ENCODE assay signal across 29 cellular contexts in the genomic region with DNA sequence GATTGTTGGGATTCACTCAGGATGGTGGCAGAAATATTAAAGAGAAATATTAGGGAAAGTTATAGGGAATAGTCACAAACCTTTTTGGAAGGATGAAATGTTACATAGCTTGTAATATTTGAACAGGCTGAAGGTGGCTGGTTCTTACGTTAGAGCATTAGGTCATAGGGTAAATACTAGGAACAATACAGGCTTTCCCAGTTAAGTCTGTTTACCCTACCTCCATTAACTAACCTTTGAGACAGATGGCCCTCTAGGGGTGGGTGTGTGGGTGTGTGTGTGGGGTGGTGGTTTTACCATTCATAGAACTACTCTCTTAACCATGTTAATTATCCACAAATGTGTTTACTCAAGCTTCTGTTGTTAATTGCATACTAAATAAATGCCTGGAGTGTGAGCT.
DNase-seq lines count a peak whose midpoint lies in the region; TF ChIP-seq lines count a peak whose summit lies in the region.
"Had no signal": no experiment of that assay in that cellular context is flagged by ENCODE, and none has a peak within 500 bp of the region (broad histone marks: within the 10 kb centered on the region; RNA-seq: fewer than 3 reads in every experiment).

No MANE protein-coding gene starts in this region.

- no peaks in the 10 kb centered on the region; the same call in 1 of the 2 replicates for H3K9me3 ChIP-seq in HUES48 (ENCODE audit: control insufficient read depth, insufficient read depth, low read length)
- no peaks in the 10 kb centered on the region for H3K9me3 ChIP-seq in hepatocyte (ENCODE audit: low read depth)
- H3K9me3 ChIP-seq: ovary had no signal

- no peak overlapping the region for H3K9ac ChIP-seq in HUES48 (ENCODE audit: low read depth, low read length)

- H3K4me1 ChIP-seq in HUES48 (ENCODE audit: control insufficient read depth, insufficient read depth, low read length) (no peaks in the 10 kb centered on the region), hepatocyte (ENCODE audit: insufficient read depth) (peaks cover 7% of the 10 kb centered on the region)
- H3K4me1 ChIP-seq: heart right ventricle, right atrium auricular region, spleen, upper lobe of right lung had no signal

- no peaks in the 10 kb centered on the region for H3K27me3 ChIP-seq in HUES48 (ENCODE audit: control insufficient read depth, insufficient read depth, low read length)
- no peaks in the 10 kb centered on the region for H3K27me3 ChIP-seq in hepatocyte
- H3K27me3 ChIP-seq: heart right ventricle, MG63, ovary, right atrium auricular region, spleen, upper lobe of right lung had no signal

- H3K9me2 ChIP-seq in hepatocyte (replicated peaks; ENCODE audit: insufficient read depth) = no peaks in the 10 kb centered on the region

- in situ Hi-C loops in KBM-7 (cut with MboI; ENCODE audit: low pct_unique_long_range_greater_than_20kb, low sequenced_read_pairs) = no loop called here

- no peaks in the 10 kb centered on the region for H4K20me1 ChIP-seq in hepatocyte (ENCODE audit: insufficient read depth, poor library complexity, severe bottlenecking)

- no peaks in the 10 kb centered on the region for H3K4me1 Mint-ChIP-seq in activated CD4-positive, alpha-beta T cell treated with anti-CD3 and anti-CD28 coated beads, Interleukin-2, amount 10 ng/mL, durations not matched to agents 24 days and 14 days
- H3K4me1 Mint-ChIP-seq: activated naive CD8-positive, alpha-beta T cell treated with anti-CD3 and anti-CD28 coated beads, Interleukin-2, amount 50 U/mL, for 24 hours; nephron progenitor cell had no signal

- no peak overlapping the region for H2AFZ ChIP-seq in hepatocyte

- no peak overlapping the region for H3K4me2 ChIP-seq in hepatocyte

- 22% methylated on average over 1 of the region's 1 CpG for whole genome bisulfite sequencing in hepatocyte (ENCODE audit: low lambda C conversion rate, missing lambda C conversion rate)

- H3K27ac ChIP-seq in HUES48 (ENCODE audit: low read depth, low read length) (peak overlapping the region; percentile 51), hepatocyte (peak overlapping the region; percentile 64)
- H3K27ac ChIP-seq: C4-2B, heart right ventricle, ovary, right atrium auricular region, spleen, upper lobe of right lung, VCaP had no signal

- DNase-seq in DMS153 treated with DMSO at 0.1 percent for 48 hours (lab: John Stamatoyannopoulos, UW; ENCODE audit: unreplicated experiment) = peak; percentile 18
- DNase-seq in NCI-H510A (lab: John Stamatoyannopoulos, UW) = peak; percentile 45
- DNase-seq in hepatocyte (ENCODE audit: low spot score) = peak; percentile 32
- no peak for DNase-seq in germinal center (ENCODE audit: low spot score)
- no peak for DNase-seq in activated CD4-positive, alpha-beta T cell treated with anti-CD3 and anti-CD28 coated beads, Interleukin-2, amount 10 ng/mL, durations not matched to agents 24 days and 14 days
- DNase-seq in KBM-7 = no peak
- DNase-seq: activated CD4-positive, alpha-beta T cell treated with anti-CD3 and anti-CD28 coated beads for 4 hours; activated CD8-positive, alpha-beta memory T cell treated with anti-CD3 and anti-CD28 coated beads for 24 hours; activated gamma-delta T cell treated with Interleukin-2 at 50 U/mL for 16 hours; activated naive CD8-positive, alpha-beta T cell treated with anti-CD3 and anti-CD28 coated beads, Interleukin-2, amount 50 U/mL, for 24 hours; activated T-cell treated with anti-CD3 and anti-CD28 coated beads, Interleukin-2, amount 50 U/mL, for 1 hour; central memory CD4-positive, alpha-beta T cell; foreskin fibroblast; heart right ventricle; MG63; NCI-H1694; NCI-H2227 treated with DMSO at 0.1 percent for 48 hours; nephron progenitor cell; ovary; PC-3; Right ventricle myocardium superior; spleen; T-helper 9 cell; upper lobe of right lung had no signal

- no peaks in the 10 kb centered on the region for H3K36me3 ChIP-seq in HUES48 (ENCODE audit: control insufficient read depth, insufficient read depth, low read length)
- no peaks in the 10 kb centered on the region for H3K36me3 ChIP-seq in hepatocyte (replicated peaks; ENCODE audit: insufficient read depth, low read depth)
- H3K36me3 ChIP-seq: heart right ventricle, MG63, ovary, right atrium auricular region, spleen, upper lobe of right lung had no signal

- no peak overlapping the region for H3K4me3 Mint-ChIP-seq in activated CD4-positive, alpha-beta T cell treated with anti-CD3 and anti-CD28 coated beads, Interleukin-2, amount 10 ng/mL, durations not matched to agents 24 days and 14 days
- H3K4me3 Mint-ChIP-seq: activated naive CD8-positive, alpha-beta T cell treated with anti-CD3 and anti-CD28 coated beads, Interleukin-2, amount 50 U/mL, for 24 hours; nephron progenitor cell had no signal

- H3K27ac Mint-ChIP-seq in activated CD4-positive, alpha-beta T cell treated with anti-CD3 and anti-CD28 coated beads, Interleukin-2, amount 10 ng/mL, durations not matched to agents 24 days and 14 days = no peak overlapping the region
- H3K27ac Mint-ChIP-seq: activated naive CD8-positive, alpha-beta T cell treated with anti-CD3 and anti-CD28 coated beads, Interleukin-2, amount 50 U/mL, for 24 hours; nephron progenitor cell had no signal

- TF ChIP-seq CTCF in hepatocyte (IDR thresholded peaks at IDR 0.05; ENCODE audit: poor library complexity) = no peak

- peaks cover 18% of the 10 kb centered on the region for H3K9me3 Mint-ChIP-seq in activated CD4-positive, alpha-beta T cell treated with anti-CD3 and anti-CD28 coated beads, Interleukin-2, amount 10 ng/mL, durations not matched to agents 24 days and 14 days

- H3K27me3 Mint-ChIP-seq in activated CD4-positive, alpha-beta T cell treated with anti-CD3 and anti-CD28 coated beads, Interleukin-2, amount 10 ng/mL, durations not matched to agents 24 days and 14 days = no peaks in the 10 kb centered on the region

- intact Hi-C loops in activated CD4-positive, alpha-beta T cell treated with anti-CD3 and anti-CD28 coated beads, Interleukin-2, amount 10 ng/mL, durations not matched to agents 24 days and 14 days (cut with micrococcal nuclease) = no loop called here

- H3K79me2 ChIP-seq in hepatocyte = no peaks in the 10 kb centered on the region

- H3K4me3 ChIP-seq in HUES48 (ENCODE audit: low read depth, low read length) (no peak overlapping the region), hepatocyte (no peak overlapping the region)
- H3K4me3 ChIP-seq: heart right ventricle, K562, MG63, ovary, right atrium auricular region, spleen, upper lobe of right lung had no signal

- no peaks in the 10 kb centered on the region for H3K36me3 Mint-ChIP-seq in activated CD4-positive, alpha-beta T cell treated with anti-CD3 and anti-CD28 coated beads, Interleukin-2, amount 10 ng/mL, durations not matched to agents 24 days and 14 days (ENCODE audit: low read depth)

Comparison
In these comparisons a context has a peak if more than half of its experiments do, and no peak if none do; other contexts are left out.
1. DNase-seq: peak in DMS153 treated with DMSO at 0.1 percent for 48 hours (single experiment), NCI-H510A (single experiment) and hepatocyte (single experiment); none in germinal center (single experiment), activated CD4-positive, alpha-beta T cell treated with anti-CD3 and anti-CD28 coated beads, Interleukin-2, amount 10 ng/mL, durations not matched to agents 24 days and 14 days (single experiment) and KBM-7 (single experiment).